Comparison of ENCODE assay signal across 1 cellular context in genomic region chr7:135160098-135160857, GRCh38.
TF ChIP-seq lines count a peak whose summit lies in the region.

No MANE protein-coding gene starts in this region.

TF ChIP-seq in K562, 482 proteins besides CTCF, POLR2A, EP300 and RAD21 (continued from another document and continues in another):
- TF ChIP-seq, protein P1, sequence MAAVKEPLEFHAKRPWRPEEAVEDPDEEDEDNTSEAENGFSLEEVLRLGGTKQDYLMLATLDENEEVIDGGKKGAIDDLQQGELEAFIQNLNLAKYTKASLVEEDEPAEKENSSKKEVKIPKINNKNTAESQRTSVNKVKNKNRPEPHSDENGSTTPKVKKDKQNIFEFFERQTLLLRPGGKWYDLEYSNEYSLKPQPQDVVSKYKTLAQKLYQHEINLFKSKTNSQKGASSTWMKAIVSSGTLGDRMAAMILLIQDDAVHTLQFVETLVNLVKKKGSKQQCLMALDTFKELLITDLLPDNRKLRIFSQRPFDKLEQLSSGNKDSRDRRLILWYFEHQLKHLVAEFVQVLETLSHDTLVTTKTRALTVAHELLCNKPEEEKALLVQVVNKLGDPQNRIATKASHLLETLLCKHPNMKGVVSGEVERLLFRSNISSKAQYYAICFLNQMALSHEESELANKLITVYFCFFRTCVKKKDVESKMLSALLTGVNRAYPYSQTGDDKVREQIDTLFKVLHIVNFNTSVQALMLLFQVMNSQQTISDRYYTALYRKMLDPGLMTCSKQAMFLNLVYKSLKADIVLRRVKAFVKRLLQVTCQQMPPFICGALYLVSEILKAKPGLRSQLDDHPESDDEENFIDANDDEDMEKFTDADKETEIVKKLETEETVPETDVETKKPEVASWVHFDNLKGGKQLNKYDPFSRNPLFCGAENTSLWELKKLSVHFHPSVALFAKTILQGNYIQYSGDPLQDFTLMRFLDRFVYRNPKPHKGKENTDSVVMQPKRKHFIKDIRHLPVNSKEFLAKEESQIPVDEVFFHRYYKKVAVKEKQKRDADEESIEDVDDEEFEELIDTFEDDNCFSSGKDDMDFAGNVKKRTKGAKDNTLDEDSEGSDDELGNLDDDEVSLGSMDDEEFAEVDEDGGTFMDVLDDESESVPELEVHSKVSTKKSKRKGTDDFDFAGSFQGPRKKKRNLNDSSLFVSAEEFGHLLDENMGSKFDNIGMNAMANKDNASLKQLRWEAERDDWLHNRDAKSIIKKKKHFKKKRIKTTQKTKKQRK (IDR thresholded peaks at IDR 0.05; ENCODE audit: borderline replicate concordance, low read depth, low read length) = no peak
- TF ChIP-seq ZBTB12 (CRISPR knock-in tag; IDR thresholded peaks at IDR 0.05) (0 out of 2 replicates have a peak, but pooled peaks have one; percentile 14), SMAD3 (CRISPR knock-in tag; conservative IDR thresholded peaks at IDR 0.05) (peak; percentile 30; the same call in 1 of the 2 replicates), TCF7 (IDR thresholded peaks at IDR 0.05; ENCODE audit: borderline replicate concordance) (no peak; the same call in 1 of the 2 replicates), TRIM28 (IDR thresholded peaks at IDR 0.05) (no peak), ADNP (tag; IDR thresholded peaks at IDR 0.05) (peak; percentile 61; the same call in 1 of the 2 replicates), ZBED1 (IDR thresholded peaks at IDR 0.05) (no peak), CCAR2 (IDR thresholded peaks at IDR 0.05; ENCODE audit: low read depth, low read length) (no peak), ELF4 (CRISPR knock-in tag; IDR thresholded peaks at IDR 0.05) (peak; percentile 80; the same call in 1 of the 2 replicates), SMARCE1 (IDR thresholded peaks at IDR 0.05) (peak; percentile 94), RBM15 (IDR thresholded peaks at IDR 0.05; ENCODE audit: insufficient read depth, low read length) (no peak), ARID2 (IDR thresholded peaks at IDR 0.05) (no peak), RBM17 (IDR thresholded peaks at IDR 0.05; ENCODE audit: borderline replicate concordance, low read depth, low read length) (no peak), NFYB (IDR thresholded peaks at IDR 0.05; ENCODE audit: extremely low read depth, insufficient read length) (no peak), ZNF143 (CRISPR knock-in tag; IDR thresholded peaks at IDR 0.05) (no peak), NUFIP1 (IDR thresholded peaks at IDR 0.05; ENCODE audit: partially characterized antibody) (no peak), ATF4 (CRISPR knock-in tag; IDR thresholded peaks at IDR 0.05) (0 out of 2 replicates have a peak, but pooled peaks have one; percentile 11), ZNF449 (CRISPR knock-in tag; IDR thresholded peaks at IDR 0.05) (no peak), CBX5 (IDR thresholded peaks at IDR 0.05; ENCODE audit: borderline replicate concordance, low read depth) (no peak; the same call in 1 of the 2 replicates), ZNF398 (CRISPR knock-in tag; IDR thresholded peaks at IDR 0.05) (peak; percentile 56; the same call in 1 of the 2 replicates), MEF2A (IDR thresholded peaks at IDR 0.05; ENCODE audit: control insufficient read depth, low read depth, low read length) (peak; percentile 91), ZNF75A (CRISPR knock-in tag; IDR thresholded peaks at IDR 0.05) (no peak; the same call in 1 of the 2 replicates), CBX3 (IDR thresholded peaks at IDR 0.05; ENCODE audit: borderline replicate concordance in 1 of 2, low read length in 2 of 2) (peak in 1 of 2 experiments; percentile 84; a peak in 2 of 3 replicates), ZNF717 (CRISPR knock-in tag; IDR thresholded peaks at IDR 0.05) (no peak), PRDM10 (IDR thresholded peaks at IDR 0.05; ENCODE audit: partially characterized antibody) (no peak), POLR2B (IDR thresholded peaks at IDR 0.05; ENCODE audit: low read depth, partially characterized antibody) (peak; percentile 23), ZNF184 (CRISPR knock-in tag; IDR thresholded peaks at IDR 0.05) (no peak), PRMT5 (CRISPR knock-in tag; IDR thresholded peaks at IDR 0.05) (no peak), HLTF (IDR thresholded peaks at IDR 0.05) (no peak), ZC3H11A (IDR thresholded peaks at IDR 0.05; ENCODE audit: low read depth, low read length) (no peak), ZNF41 (CRISPR knock-in tag; conservative IDR thresholded peaks at IDR 0.05) (no peak; the same call in 1 of the 2 replicates), BACH1 (tag; IDR thresholded peaks at IDR 0.05) (peak; percentile 97), COPS2 (conservative IDR thresholded peaks at IDR 0.05) (no peak), PKNOX1 (IDR thresholded peaks at IDR 0.05) (peak; percentile 52; the same call in 1 of the 2 replicates), ESRRA (IDR thresholded peaks at IDR 0.05; ENCODE audit: borderline replicate concordance, low read depth) (peak; percentile 96), KAT7 (CRISPR knock-in tag; IDR thresholded peaks at IDR 0.05; ENCODE audit: borderline replicate concordance) (no peak)
- TF ChIP-seq, protein P2, sequence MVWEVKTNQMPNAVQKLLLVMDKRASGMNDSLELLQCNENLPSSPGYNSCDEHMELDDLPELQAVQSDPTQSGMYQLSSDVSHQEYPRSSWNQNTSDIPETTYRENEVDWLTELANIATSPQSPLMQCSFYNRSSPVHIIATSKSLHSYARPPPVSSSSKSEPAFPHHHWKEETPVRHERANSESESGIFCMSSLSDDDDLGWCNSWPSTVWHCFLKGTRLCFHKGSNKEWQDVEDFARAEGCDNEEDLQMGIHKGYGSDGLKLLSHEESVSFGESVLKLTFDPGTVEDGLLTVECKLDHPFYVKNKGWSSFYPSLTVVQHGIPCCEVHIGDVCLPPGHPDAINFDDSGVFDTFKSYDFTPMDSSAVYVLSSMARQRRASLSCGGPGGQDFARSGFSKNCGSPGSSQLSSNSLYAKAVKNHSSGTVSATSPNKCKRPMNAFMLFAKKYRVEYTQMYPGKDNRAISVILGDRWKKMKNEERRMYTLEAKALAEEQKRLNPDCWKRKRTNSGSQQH (CRISPR knock-in tag; IDR thresholded peaks at IDR 0.05) = peak; percentile 38; the same call in 1 of the 2 replicates
- TF ChIP-seq, protein P3, sequence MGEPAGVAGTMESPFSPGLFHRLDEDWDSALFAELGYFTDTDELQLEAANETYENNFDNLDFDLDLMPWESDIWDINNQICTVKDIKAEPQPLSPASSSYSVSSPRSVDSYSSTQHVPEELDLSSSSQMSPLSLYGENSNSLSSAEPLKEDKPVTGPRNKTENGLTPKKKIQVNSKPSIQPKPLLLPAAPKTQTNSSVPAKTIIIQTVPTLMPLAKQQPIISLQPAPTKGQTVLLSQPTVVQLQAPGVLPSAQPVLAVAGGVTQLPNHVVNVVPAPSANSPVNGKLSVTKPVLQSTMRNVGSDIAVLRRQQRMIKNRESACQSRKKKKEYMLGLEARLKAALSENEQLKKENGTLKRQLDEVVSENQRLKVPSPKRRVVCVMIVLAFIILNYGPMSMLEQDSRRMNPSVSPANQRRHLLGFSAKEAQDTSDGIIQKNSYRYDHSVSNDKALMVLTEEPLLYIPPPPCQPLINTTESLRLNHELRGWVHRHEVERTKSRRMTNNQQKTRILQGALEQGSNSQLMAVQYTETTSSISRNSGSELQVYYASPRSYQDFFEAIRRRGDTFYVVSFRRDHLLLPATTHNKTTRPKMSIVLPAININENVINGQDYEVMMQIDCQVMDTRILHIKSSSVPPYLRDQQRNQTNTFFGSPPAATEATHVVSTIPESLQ (CRISPR knock-in tag; IDR thresholded peaks at IDR 0.05) = no peak
